8 cellular contexts compared by ENCODE assay signal in the genomic region with DNA sequence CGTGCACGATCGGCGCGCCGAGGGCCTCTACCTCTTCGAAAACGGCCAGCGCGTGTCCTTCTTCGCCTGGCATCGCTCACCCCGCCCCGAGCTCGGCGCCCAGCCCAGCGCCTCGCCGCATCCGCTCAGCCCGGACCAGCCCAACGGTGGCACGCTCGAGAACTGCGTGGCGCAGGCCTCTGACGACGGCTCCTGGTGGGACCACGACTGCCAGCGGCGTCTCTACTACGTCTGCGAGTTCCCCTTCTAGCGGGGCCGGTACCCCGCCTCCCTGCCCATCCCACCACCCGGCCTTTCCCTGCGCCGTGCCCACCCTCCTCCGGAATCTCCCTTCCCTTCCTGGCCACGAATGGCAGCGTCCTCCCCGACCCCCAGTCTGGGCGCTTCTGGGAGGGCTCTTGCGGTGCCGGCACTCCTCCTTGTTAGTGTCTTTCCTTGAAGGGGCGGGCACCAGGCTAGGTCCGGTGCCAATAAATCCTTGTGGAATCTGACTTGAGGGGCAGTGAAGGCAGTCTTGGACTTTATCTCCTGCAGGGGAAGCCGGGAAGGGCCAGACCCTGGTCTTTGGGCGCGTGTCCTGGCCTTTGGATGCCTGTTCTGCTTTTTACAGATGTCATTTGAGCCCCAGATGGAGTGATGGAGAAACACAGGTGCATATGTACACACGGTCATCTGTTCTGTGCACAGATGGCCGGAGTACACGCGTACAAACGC. TPM values are rescaled to one million over a fixed set of nuclear protein-coding genes. Genes with fewer than 3 reads are reported as not detected.
A peak's percentile ranks its signal among the peaks of the same experiment; 100 is the strongest.
DNase-seq lines count a peak whose midpoint lies in the region; ATAC-seq and TF ChIP-seq lines count a peak whose summit lies in the region.

No MANE protein-coding gene starts in this region.

- TF ChIP-seq POLR2A in body of pancreas (IDR thresholded peaks at IDR 0.05) (peak in 1 of 3 donors; percentile 52), upper lobe of left lung (IDR thresholded peaks at IDR 0.05) (no peak)

- H3K27me3 ChIP-seq in body of pancreas (no peaks in the 10 kb centered on the region), lower lobe of right lung (ENCODE audit: low read depth) (peaks cover 44% of the 10 kb centered on the region), upper lobe of left lung (peaks cover 0 to 11% (median 4%) of the 10 kb centered on the region in 4 donors)

- peak; percentile 19 for ATAC-seq in HG03354 (IDR thresholded peaks at IDR 0.05; ENCODE audit: poor library complexity, severe bottlenecking, unreplicated experiment)
- no peak for ATAC-seq in body of pancreas
- peak; percentile 56 to 62 for ATAC-seq in lower lobe of right lung
- peak; percentile 1 to 59 for ATAC-seq in upper lobe of left lung (ENCODE audit: low FRiP score in 2 of 2)

- no peaks in the 10 kb centered on the region for H3K36me3 ChIP-seq in body of pancreas (replicated peaks in 1 of 2; ENCODE audit: insufficient read depth in 1 of 2, low read depth in 2 of 2)
- no peaks in the 10 kb centered on the region for H3K36me3 ChIP-seq in lower lobe of right lung
- no peaks in the 10 kb centered on the region for H3K36me3 ChIP-seq in upper lobe of left lung

- H3K4me1 ChIP-seq in body of pancreas (peaks cover 23% of the 10 kb centered on the region), lower lobe of right lung (peaks cover 28% of the 10 kb centered on the region), upper lobe of left lung (peaks cover 12 to 28% (median 24%) of the 10 kb centered on the region in 4 donors)

- H3K27ac ChIP-seq in body of pancreas, result peak overlapping the region in 3 of 4 donors; percentile 41 to 53 (median 50)
- H3K27ac ChIP-seq in lower lobe of right lung, result peak overlapping the region; percentile 69
- peak overlapping the region; percentile 48 to 69 (median 48) for H3K27ac ChIP-seq in upper lobe of left lung

- WGBS in body of pancreas, 2 donors, result 5 to 22% methylated on average over 12 to 56 of the region's 56 CpGs
- WGBS in upper lobe of left lung, 2 donors, result 16 to 27% methylated on average over 14 to 44 of the region's 56 CpGs

- TF ChIP-seq EP300 in upper lobe of left lung (IDR thresholded peaks at IDR 0.05), result no peak

- H3K4me3 ChIP-seq in GM08714 (ENCODE audit: low read length), result peak overlapping the region; percentile 44
- H3K4me3 ChIP-seq in body of pancreas, result peak overlapping the region; percentile 32 to 44
- H3K4me3 ChIP-seq in lower lobe of right lung, result peak overlapping the region; percentile 67
- H3K4me3 ChIP-seq in upper lobe of left lung, result peak overlapping the region; percentile 52 to 83 (median 61)

- DNase-seq in body of pancreas (no peak), lower lobe of right lung (no peak), upper lobe of left lung (no peak), NCI-H146 (lab: John Stamatoyannopoulos, UW) (no peak), NOMO-1 (lab: John Stamatoyannopoulos, UW; ENCODE audit: unreplicated experiment in 2 of 2) (no peak), cerebellum (ENCODE audit: low spot score) (no peak)

- no peak for TF ChIP-seq CTCF in body of pancreas (IDR thresholded peaks at IDR 0.05)
- TF ChIP-seq CTCF in lower lobe of right lung (IDR thresholded peaks at IDR 0.05), result no peak
- no peak for TF ChIP-seq CTCF in upper lobe of left lung (IDR thresholded peaks at IDR 0.05)

- H3K9me3 ChIP-seq in body of pancreas (no peaks in the 10 kb centered on the region), lower lobe of right lung (no peaks in the 10 kb centered on the region), upper lobe of left lung (no peaks in the 10 kb centered on the region)

- intact Hi-C loops in body of pancreas (cut with DNase I) (no loop called here), lower lobe of right lung (cut with DNase I) (no loop called here)

RNA-seq across cellular contexts. Expression of a gene that starts 2.2 kb away (rescaled TPM):
- 10 to 100 TPM in 1 of 2 donors, 1 to 10 TPM in 1; 5.2 to 24.1 TPM for total RNA-seq in body of pancreas
- 9.8 TPM for total RNA-seq in lower lobe of right lung
- total RNA-seq in upper lobe of left lung, result 10 to 100 TPM in 4 of 6 donors, 1 to 10 TPM in 2; 3.9 to 19.6 (median 15.9) TPM
- total RNA-seq in cerebellum, result 4.4 TPM

RNA-seq across cellular contexts. Expression of a gene that starts 5.8 kb away (rescaled TPM):
- total RNA-seq in body of pancreas (1 to 10 TPM in 1 of 2 donors, under 1 TPM in 1; 0.26 to 2.3 TPM), lower lobe of right lung (0.71 TPM), upper lobe of left lung (under 1 TPM in 2 of 6 donors, not detected in 4; 0.40 to 0.54 TPM), cerebellum (19.3 TPM)

RNA-seq across cellular contexts. Expression of a gene that starts 44.9 kb away (rescaled TPM):
- not detected for total RNA-seq in body of pancreas
- total RNA-seq in lower lobe of right lung, result not detected
- not detected for total RNA-seq in upper lobe of left lung
- total RNA-seq in cerebellum, result not detected
